10 cellular contexts compared by ENCODE assay signal in the genomic region with DNA sequence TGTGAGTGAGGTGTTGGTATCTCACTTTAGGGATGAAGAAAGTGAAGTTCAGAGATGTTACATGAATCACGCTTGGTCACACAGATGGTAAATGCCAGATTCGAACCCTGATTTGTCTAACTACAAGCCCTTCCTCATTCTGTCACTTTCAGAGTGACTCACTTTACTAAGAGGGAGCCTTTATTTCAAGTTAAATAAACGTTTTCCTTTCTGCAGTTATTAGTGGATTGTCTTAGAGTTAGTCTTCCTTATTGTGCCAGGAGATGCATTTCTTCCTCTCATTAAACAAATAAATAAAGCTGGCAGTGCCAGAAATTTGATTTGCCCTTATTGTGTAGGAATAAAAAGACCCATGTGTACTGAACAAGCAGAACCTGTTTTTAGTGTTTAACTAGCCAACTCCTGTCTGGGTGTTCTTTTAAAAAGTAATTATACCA.
A peak's percentile ranks its signal among the peaks of the same experiment; 100 is the strongest.
DNase-seq lines count a peak whose midpoint lies in the region; TF ChIP-seq lines count a peak whose summit lies in the region.
"Had no signal": no experiment of that assay in that cellular context is flagged by ENCODE, and none has a peak within 500 bp of the region (broad histone marks: within the 10 kb centered on the region; RNA-seq: fewer than 3 reads in every experiment).

No MANE protein-coding gene starts in this region.

- TF ChIP-seq CTCF in VCaP (conservative IDR thresholded peaks at IDR 0.05): no peak
- no peak for TF ChIP-seq CTCF in nephron progenitor cell (IDR thresholded peaks at IDR 0.05)

- no peaks in the 10 kb centered on the region for H3K27me3 Mint-ChIP-seq in nephron progenitor cell (ENCODE audit: low read depth, poor library complexity)

- DNase-seq in DMS53 (lab: John Stamatoyannopoulos, UW): peak; percentile 32
- no peak for DNase-seq in DMS53 treated with DMSO at 0.1 percent for 48 hours (lab: John Stamatoyannopoulos, UW; ENCODE audit: unreplicated experiment)
- DNase-seq in HT-29 (ENCODE audit: low spot score): peak; percentile 82
- no peak for DNase-seq in nephron progenitor cell
- DNase-seq in NK-92 (lab: John Stamatoyannopoulos, UW; ENCODE audit: unreplicated experiment): no peak
- no peak for DNase-seq in globus pallidus (ENCODE audit: low spot score)
- no peak for DNase-seq in HPDE6-E6E7 (ENCODE audit: extremely low spot score)
- DNase-seq: 8988T had no signal

- peak overlapping the region; percentile 99 for H3K27ac ChIP-seq in VCaP

- H3K9me3 Mint-ChIP-seq in nephron progenitor cell: no peaks in the 10 kb centered on the region
- H3K9me3 Mint-ChIP-seq: neural crest cell had no signal

- peaks cover 53% of the 10 kb centered on the region for H3K36me3 Mint-ChIP-seq in nephron progenitor cell (ENCODE audit: low read depth)

- peak overlapping the region; percentile 95 for H3K27ac Mint-ChIP-seq in nephron progenitor cell

- H3K4me1 Mint-ChIP-seq in nephron progenitor cell: peaks cover 54% of the 10 kb centered on the region

- H3K4me3 Mint-ChIP-seq in nephron progenitor cell: no peak overlapping the region
- H3K4me3 Mint-ChIP-seq: neural crest cell had no signal

Comparison
In these comparisons a context has a peak if more than half of its experiments do, and no peak if none do; other contexts are left out.
1. DNase-seq: peak in DMS53 (single experiment) and HT-29 (single experiment); none in DMS53 treated with DMSO at 0.1 percent for 48 hours (single experiment), nephron progenitor cell (single experiment), NK-92 (single experiment), globus pallidus (single experiment) and HPDE6-E6E7 (single experiment).